Comparison of ENCODE assay signal across 8 cellular contexts in the genomic region with DNA sequence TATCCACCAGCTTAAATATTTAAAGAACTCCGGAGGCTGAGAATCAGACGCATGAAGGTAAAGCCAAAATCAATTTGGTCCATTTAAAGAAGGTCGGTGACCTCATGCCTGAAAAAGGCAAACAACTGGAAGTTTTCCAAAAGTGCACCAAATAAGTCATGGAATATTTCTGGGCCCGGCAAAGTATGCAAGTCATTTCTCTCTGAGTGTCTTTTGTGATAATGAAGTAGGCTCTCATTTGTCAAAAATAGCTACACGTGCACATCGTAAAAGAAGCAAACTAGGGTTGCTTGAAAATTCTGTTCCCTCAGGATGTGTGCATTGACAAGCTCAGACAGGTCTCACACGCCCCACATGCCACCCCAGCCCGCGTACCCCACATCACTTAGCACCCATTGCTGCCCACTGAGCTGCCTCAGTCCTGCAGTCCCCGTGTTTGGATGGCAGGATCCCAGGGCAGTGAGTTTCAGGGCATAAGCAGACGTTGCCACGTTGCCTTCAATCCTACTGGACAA. TPM values are rescaled to one million over a fixed set of nuclear protein-coding genes. Genes with fewer than 3 reads are reported as not detected.
DNase-seq lines count a peak whose midpoint lies in the region; TF ChIP-seq lines count a peak whose summit lies in the region.

No MANE protein-coding gene starts in this region.

- POLR2A ChIA-PET in RWPE1 (lab: Yijun Ruan, JAX; ENCODE audit: low non-redundant PET) = no interaction called here

- no peak overlapping the region for H3K23ac ChIP-seq in neuronal stem cell (ENCODE audit: low read depth, low read length, poor library complexity)

- H2BK5ac ChIP-seq in neuronal stem cell (ENCODE audit: low read length) = no peak overlapping the region

- H3K27me3 ChIP-seq in BLaER1 treated with 17β-estradiol and CSF1 and Interleukin-3, amounts not matched to agents 10 nM and 100 nM = no peaks in the 10 kb centered on the region
- H3K27me3 ChIP-seq in fibroblast of lung (ENCODE audit: control insufficient read depth, insufficient read depth, low read length) = no peaks in the 10 kb centered on the region
- H3K27me3 ChIP-seq in neuronal stem cell (ENCODE audit: control insufficient read depth in 3 of 3, insufficient read depth in 3 of 3, low read depth in 1 of 3, low read length in 3 of 3) = no peaks in the 10 kb centered on the region

- H3K4me3 ChIP-seq in BLaER1 treated with 17β-estradiol and CSF1 and Interleukin-3, amounts not matched to agents 10 nM and 100 nM = no peak overlapping the region
- H3K4me3 ChIP-seq in fibroblast of lung (replicated peaks in 1 of 4; ENCODE audit: control extremely low read depth in 1 of 4, insufficient read depth in 1 of 4, low read depth in 3 of 4, low read length in 4 of 4) (no peak overlapping the region), neuronal stem cell (ENCODE audit: low read length in 2 of 2) (no peak overlapping the region)

- H4K20me1 ChIP-seq in BLaER1 treated with 17β-estradiol and CSF1 and Interleukin-3, amounts not matched to agents 10 nM and 100 nM = peaks cover 0 to 10% (median 0%) of the 10 kb centered on the region in 11 experiments; a peak in 4 of 22 replicates
- H4K20me1 ChIP-seq in fibroblast of lung (ENCODE audit: control insufficient read depth, extremely low read depth, insufficient read depth, low read length) = no peaks in the 10 kb centered on the region

- peaks cover 38 to 92% (median 76%) of the 10 kb centered on the region in 10 experiments for H3K4me1 ChIP-seq in BLaER1 treated with 17β-estradiol and CSF1 and Interleukin-3, amounts not matched to agents 10 nM and 100 nM
- peaks cover 25% of the 10 kb centered on the region for H3K4me1 ChIP-seq in fibroblast of lung (ENCODE audit: control insufficient read depth, extremely low read depth, insufficient read depth, low read length)
- H3K4me1 ChIP-seq in neuronal stem cell (ENCODE audit: control insufficient read depth in 2 of 2, insufficient read depth in 1 of 2, low read depth in 1 of 2, low read length in 2 of 2) = peaks cover 17 to 18% of the 10 kb centered on the region in 2 donors

- no peak overlapping the region for H2BK12ac ChIP-seq in neuronal stem cell (ENCODE audit: low read length)

- no peaks in the 10 kb centered on the region for H3K9me3 ChIP-seq in BLaER1 treated with 17β-estradiol and CSF1 and Interleukin-3, amounts not matched to agents 10 nM and 100 nM (replicated peaks in 1 of 11)
- H3K9me3 ChIP-seq in fibroblast of lung (ENCODE audit: control insufficient read depth, insufficient read depth, low read depth, low read length) (no peaks in the 10 kb centered on the region), neuronal stem cell (replicated peaks in 1 of 2; ENCODE audit: control insufficient read depth in 2 of 2, insufficient read depth in 1 of 2, low read depth in 1 of 2, low read length in 2 of 2) (no peaks in the 10 kb centered on the region)

- CTCF ChIA-PET in RWPE1 (lab: Yijun Ruan, JAX) = interaction anchor here (0.6 kb wide), 1 partner anchor 23 kb away, joined by 4 read pairs; no protein-coding TSS in a partner anchor

- peak overlapping the region; percentile 34 to 80 (median 58); a peak in 21 of 22 replicates for H3K4me2 ChIP-seq in BLaER1 treated with 17β-estradiol and CSF1 and Interleukin-3, amounts not matched to agents 10 nM and 100 nM
- peak overlapping the region; percentile 8 for H3K4me2 ChIP-seq in fibroblast of lung (ENCODE audit: extremely low read depth, insufficient read depth, low read length)
- H3K4me2 ChIP-seq in neuronal stem cell (ENCODE audit: insufficient read depth, low read length, poor library complexity, severe bottlenecking) = no peak overlapping the region

- peak; percentile 61 for DNase-seq in RWPE1 (ENCODE audit: low spot score)
- peak; percentile 68 to 83 for DNase-seq in fibroblast of lung (ENCODE audit: low read depth in 2 of 2)
- DNase-seq in neuronal stem cell (ENCODE audit: low spot score) = no peak
- no peak for DNase-seq in activated CD4-positive, alpha-beta T cell treated with anti-CD3 and anti-CD28 coated beads for 48 hours
- DNase-seq in NCI-H2107 (lab: John Stamatoyannopoulos, UW) = no peak
- no peak for DNase-seq in inferior parietal cortex (ENCODE audit: extremely low spot score)
- DNase-seq in epidermal melanocyte (ENCODE audit: insufficient read length, low spot score) = no peak

- peaks cover 0 to 17% (median 0%) of the 10 kb centered on the region in 11 experiments; a peak in 5 of 22 replicates for H3K36me3 ChIP-seq in BLaER1 treated with 17β-estradiol and CSF1 and Interleukin-3, amounts not matched to agents 10 nM and 100 nM
- peaks cover 8% of the 10 kb centered on the region for H3K36me3 ChIP-seq in fibroblast of lung (ENCODE audit: control insufficient read depth, insufficient read depth, low read length)
- H3K36me3 ChIP-seq in neuronal stem cell (replicated peaks in 1 of 2; ENCODE audit: control insufficient read depth in 2 of 2, insufficient read depth in 2 of 2, low read length in 2 of 2) = peaks cover 2 to 5% of the 10 kb centered on the region in 2 donors

- no peak for TF ChIP-seq CTCF in RWPE1 (conservative IDR thresholded peaks at IDR 0.05; ENCODE audit: low read depth)
- no peak for TF ChIP-seq CTCF in fibroblast of lung (conservative IDR thresholded peaks at IDR 0.05 in 1 of 2, IDR thresholded peaks at IDR 0.05 in 1 of 2; ENCODE audit: low read depth in 1 of 2, low read length in 2 of 2)

- H3K9ac ChIP-seq in BLaER1 treated with 17β-estradiol and CSF1 and Interleukin-3, amounts not matched to agents 10 nM and 100 nM = no peak overlapping the region
- H3K9ac ChIP-seq in fibroblast of lung (ENCODE audit: insufficient read depth, low read length) = no peak overlapping the region
- H3K9ac ChIP-seq in neuronal stem cell (ENCODE audit: low read depth, low read length, poor library complexity) = peak overlapping the region; percentile 5

- no peak overlapping the region for H2AFZ ChIP-seq in fibroblast of lung (ENCODE audit: low read length)
- H2AFZ ChIP-seq in neuronal stem cell (ENCODE audit: low read length) = peak overlapping the region; percentile 22

- no peak overlapping the region for H3K14ac ChIP-seq in neuronal stem cell (ENCODE audit: low read length)

- no peaks in the 10 kb centered on the region for H3K79me1 ChIP-seq in neuronal stem cell (ENCODE audit: low read depth, low read length)

- no peak overlapping the region for H3K18ac ChIP-seq in neuronal stem cell (ENCODE audit: low read length)

- H4K91ac ChIP-seq in neuronal stem cell (ENCODE audit: low read depth, low read length, poor library complexity) = no peak overlapping the region

- no peaks in the 10 kb centered on the region for H3K79me2 ChIP-seq in fibroblast of lung (ENCODE audit: control insufficient read depth, insufficient read depth, low read length)

- H2BK15ac ChIP-seq in neuronal stem cell (ENCODE audit: low read length) = no peak overlapping the region

- H3K27ac ChIP-seq in BLaER1 treated with 17β-estradiol and CSF1 and Interleukin-3, amounts not matched to agents 10 nM and 100 nM = peak overlapping the region in 1 of 11 experiments; percentile 16; a peak in 2 of 22 replicates
- peak overlapping the region; percentile 94 for H3K27ac ChIP-seq in RWPE1
- peak overlapping the region; percentile 36 for H3K27ac ChIP-seq in fibroblast of lung (ENCODE audit: insufficient read depth, low read length)
- H3K27ac ChIP-seq in neuronal stem cell (replicated peaks; ENCODE audit: low read length) = no peak overlapping the region

- WGBS in neuronal stem cell (ENCODE audit: extremely low coverage in 2 of 2, insufficient read length in 2 of 2, insufficient replicate concordance in 1 of 2), 2 donors = no CpG with 5 or more reads among the region's 12 CpGs

- no peak overlapping the region for H2AK5ac ChIP-seq in neuronal stem cell (ENCODE audit: low read depth, low read length)

- no peak overlapping the region for H4K8ac ChIP-seq in neuronal stem cell (ENCODE audit: low read depth, low read length)

- H2BK120ac ChIP-seq in neuronal stem cell (ENCODE audit: low read depth, low read length) = no peak overlapping the region

- H3K4ac ChIP-seq in neuronal stem cell (ENCODE audit: low read length) = no peak overlapping the region

RNA-seq across cellular contexts. Expression of a gene that starts 20.5 kb away (rescaled TPM):
- total RNA-seq in fibroblast of lung = 81.7 and 89.5 TPM in 2 replicates
- polyA plus RNA-seq in fibroblast of lung = 37.0 and 45.9 TPM in 2 replicates
- polyA plus RNA-seq in fibroblast of lung (2012) = 68.9 and 88.6 TPM in 2 replicates
- 127 and 141 TPM in 2 replicates for polyA minus RNA-seq in fibroblast of lung (ENCODE audit: low replicate concordance)
- 31.3 TPM for polyA plus RNA-seq in neuronal stem cell (2013, experiment 1 of 2)
- polyA plus RNA-seq in neuronal stem cell (2013, experiment 2 of 2) = 32.4 TPM

RNA-seq across cellular contexts. Expression of a gene that starts 31.9 kb away (rescaled TPM):
- total RNA-seq in fibroblast of lung = 49.6 and 56.5 TPM in 2 replicates
- 45.7 and 59.9 TPM in 2 replicates for polyA plus RNA-seq in fibroblast of lung
- 42.7 and 61.6 TPM in 2 replicates for polyA plus RNA-seq in fibroblast of lung (2012)
- 84.2 and 94.2 TPM in 2 replicates for polyA minus RNA-seq in fibroblast of lung (ENCODE audit: low replicate concordance)
- polyA plus RNA-seq in neuronal stem cell (2013, experiment 1 of 2) = 50.6 TPM
- 48.4 TPM for polyA plus RNA-seq in neuronal stem cell (2013, experiment 2 of 2)

Comparison
In these comparisons a context has a peak if more than half of its experiments do, and no peak if none do; other contexts are left out.
1. DNase-seq: peak in RWPE1 (single experiment) and fibroblast of lung (2 of 2); none in neuronal stem cell (single experiment), activated CD4-positive, alpha-beta T cell treated with anti-CD3 and anti-CD28 coated beads for 48 hours (single experiment), NCI-H2107 (single experiment), inferior parietal cortex (single experiment) and epidermal melanocyte (single experiment).